In genomic region chrX:108666101-108666500, GRCh38 we compare ENCODE assay signal across 27 cellular contexts.
"Had no signal": no experiment of that assay in that cellular context is flagged by ENCODE, and none has a peak within 500 bp of the region (broad histone marks: within the 10 kb centered on the region; RNA-seq: fewer than 3 reads in every experiment).

No MANE protein-coding gene starts in this region.

- H3K27me3 ChIP-seq: brain microvascular endothelial cell had no signal

- H3K36me3 ChIP-seq: brain microvascular endothelial cell, WERI-Rb-1 had no signal

- H3K27ac ChIP-seq: brain microvascular endothelial cell, coronary artery, dorsolateral prefrontal cortex, WERI-Rb-1 had no signal

- DNase-seq: activated B cell treated with CpG ODN at 0.5 μM for 24 hours; activated CD4-positive, alpha-beta T cell treated with anti-CD3 and anti-CD28 coated beads for 48 hours; activated CD4-positive, alpha-beta T cell treated with anti-CD3 and anti-CD28 coated beads, Interleukin-2, amount 50 U/mL, for 1 hour; activated CD4-positive, alpha-beta T cell treated with anti-CD3 and anti-CD28 coated beads, Interleukin-2, amount 50 U/mL, for 48 hours; activated CD8-positive, alpha-beta memory T cell treated with anti-CD3 and anti-CD28 coated beads for 24 hours; activated CD8-positive, alpha-beta T cell treated with anti-CD3 and anti-CD28 coated beads for 36 hours; activated effector memory CD4-positive, alpha-beta T cell treated with Interleukin-2 at 50 U/mL for 16 hours; activated gamma-delta T cell treated with Interleukin-2 at 50 U/mL for 16 hours; activated naive CD4-positive, alpha-beta T cell treated with anti-CD3 and anti-CD28 coated beads, Interleukin-2, amount 50 U/mL, for 16 hours; activated naive CD4-positive, alpha-beta T cell treated with Interleukin-2 at 50 U/mL for 16 hours; activated T-cell treated with anti-CD3 and anti-CD28 coated beads, Interleukin-2, amount 50 U/mL, for 4 hours; amniotic stem cell; anterior cingulate cortex; brain microvascular endothelial cell; dorsolateral prefrontal cortex; effector memory CD4-positive, alpha-beta T cell; endodermal cell; foreskin fibroblast; head of caudate nucleus; T1000; WERI-Rb-1 had no signal

- H3K4me3 ChIP-seq: coronary artery, dorsolateral prefrontal cortex had no signal

- ATAC-seq: activated CD4-positive, CD25-positive, alpha-beta regulatory T cell treated with anti-CD3 and anti-CD28 coated beads, Interleukin-2, amount 50 U/mL, for 24 hours; activated CD8-positive, alpha-beta T cell treated with anti-CD3 and anti-CD28 coated beads for 36 hours; activated T-cell treated with anti-CD3 and anti-CD28 coated beads, Interleukin-2, amount 50 U/mL, for 4 hours; activated T-helper 17 cell treated with anti-CD3 and anti-CD28 coated beads, Interleukin-2, amount 50 U/mL, for 72 hours; esophagus mucosa had no signal

- FAIRE-seq: bronchial epithelial cell, frontal cortex had no signal
